ENCODE assay signal across 17 cellular contexts in the genomic region with DNA sequence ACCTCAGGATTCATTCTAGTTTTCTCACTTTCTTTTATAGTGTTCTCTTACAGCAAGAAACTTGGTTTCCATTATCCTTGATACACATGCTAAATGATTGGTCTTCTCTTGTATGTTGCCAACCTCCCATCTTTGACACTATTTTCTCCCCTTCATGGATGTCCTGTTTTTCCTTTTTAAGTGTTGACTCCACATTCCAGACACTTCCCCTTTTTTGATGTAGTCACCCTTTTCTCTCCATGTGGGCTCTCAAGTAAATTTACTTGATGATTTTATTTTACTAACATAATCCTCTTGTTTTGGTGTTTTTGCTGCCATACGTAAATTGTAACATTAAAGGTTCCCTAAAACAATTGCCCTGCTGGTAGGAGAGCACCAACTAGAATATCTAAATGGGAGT.
DNase-seq lines count a peak whose midpoint lies in the region; ATAC-seq, FAIRE-seq and TF ChIP-seq lines count a peak whose summit lies in the region.
"Had no signal": no experiment of that assay in that cellular context is flagged by ENCODE, and none has a peak within 500 bp of the region (broad histone marks: within the 10 kb centered on the region; RNA-seq: fewer than 3 reads in every experiment).

No MANE protein-coding gene starts in this region.

- no peaks in the 10 kb centered on the region for H3K36me3 ChIP-seq in astrocyte (ENCODE audit: insufficient read depth, low read length)

- H3K4me1 ChIP-seq in astrocyte (ENCODE audit: insufficient read depth, low read length), result peaks cover 5% of the 10 kb centered on the region
- H3K4me1 ChIP-seq: Caco-2 had no signal

- H3K9me3 ChIP-seq in astrocyte (ENCODE audit: insufficient read depth, low read depth, low read length), result no peaks in the 10 kb centered on the region
- H3K9me3 ChIP-seq: Caco-2 had no signal

- DNase-seq in CD1c-positive myeloid dendritic cell (ENCODE audit: extremely low spot score) (peak; percentile 14), GM12891 (ENCODE audit: insufficient read length, low spot score) (no peak), NB4 (ENCODE audit: low read depth) (peak; percentile 38), astrocyte (ENCODE audit: low read depth) (no peak), germinal center (ENCODE audit: low spot score) (no peak), medulla oblongata (ENCODE audit: extremely low spot score) (no peak)
- DNase-seq in activated naive CD4-positive, alpha-beta T cell treated with anti-CD3 and anti-CD28 coated beads, Interleukin-2, amount 50 U/mL, for 72 hours (ENCODE audit: low spot score in 2 of 2), result no peak
- no peak for DNase-seq in stimulated activated CD4-positive, alpha-beta T cell treated with anti-CD3 and anti-CD28 coated beads, Interleukin-12 subunit alpha, Interleukin-12 subunit beta, amount 100 ng/mL, for 4 hours
- DNase-seq: Caco-2; CD8-positive, alpha-beta memory T cell; DMS53; GF-D8; GM23248 had no signal

- no peak for ATAC-seq in activated naive CD4-positive, alpha-beta T cell treated with anti-CD3 and anti-CD28 coated beads, Interleukin-2, amount 50 U/mL, for 72 hours
- ATAC-seq: A549, HCT116 had no signal

- no peak overlapping the region for H3K27ac ChIP-seq in astrocyte (ENCODE audit: low read depth, low read length)
- H3K27ac ChIP-seq: A549, GM23248, HL-60 had no signal

- H3K36me3 Mint-ChIP-seq in astrocyte (ENCODE audit: low read depth, unreplicated experiment), result peaks cover 30% of the 10 kb centered on the region
- peaks cover 0 to 30% of the 10 kb centered on the region in 2 donors for H3K36me3 Mint-ChIP-seq in activated naive CD4-positive, alpha-beta T cell treated with anti-CD3 and anti-CD28 coated beads, Interleukin-2, amount 50 U/mL, for 72 hours

- H3K27me3 ChIP-seq in astrocyte (ENCODE audit: insufficient read depth, low read length), result no peaks in the 10 kb centered on the region

- no peak overlapping the region for H2AFZ ChIP-seq in astrocyte (ENCODE audit: low read depth, low read length)
- H2AFZ ChIP-seq: GM23248 had no signal

- H3K79me2 ChIP-seq in astrocyte (ENCODE audit: insufficient read depth, low read length), result peaks cover 77% of the 10 kb centered on the region

- TF ChIP-seq CTCF in NB4 (IDR thresholded peaks at IDR 0.05; ENCODE audit: low read depth, low read length), result no peak
- no peak for TF ChIP-seq CTCF in astrocyte (IDR thresholded peaks at IDR 0.05; ENCODE audit: insufficient read depth, low read depth, low read length)

- H3K27me3 Mint-ChIP-seq in astrocyte (ENCODE audit: low read depth, unreplicated experiment), result no peaks in the 10 kb centered on the region
- H3K27me3 Mint-ChIP-seq: CD8-positive, alpha-beta memory T cell had no signal

- H3K9ac ChIP-seq in astrocyte (ENCODE audit: low read length), result no peak overlapping the region
- H3K9ac ChIP-seq: GM23248 had no signal

- TF ChIP-seq POLR2A in GM12891 (IDR thresholded peaks at IDR 0.05; ENCODE audit: low read depth, low read length), result no peak
- TF ChIP-seq POLR2A in NB4 (IDR thresholded peaks at IDR 0.05; ENCODE audit: extremely low read depth, insufficient read length), result no peak

- H3K4me3 Mint-ChIP-seq in astrocyte (ENCODE audit: unreplicated experiment), result peak overlapping the region; percentile 43
- H3K4me3 Mint-ChIP-seq: CD14-positive monocyte; CD8-positive, alpha-beta memory T cell had no signal

- H3K4me3 ChIP-seq in NB4 (ENCODE audit: low read depth, low read length), result no peak overlapping the region
- H3K4me3 ChIP-seq in astrocyte (ENCODE audit: insufficient read depth, low read depth, low read length), result no peak overlapping the region
- H3K4me3 ChIP-seq: A549, GM23248 had no signal

- peaks cover 10% of the 10 kb centered on the region for H3K9me3 Mint-ChIP-seq in astrocyte (ENCODE audit: unreplicated experiment)
- H3K9me3 Mint-ChIP-seq in activated naive CD4-positive, alpha-beta T cell treated with anti-CD3 and anti-CD28 coated beads, Interleukin-2, amount 50 U/mL, for 72 hours, result peaks cover 4 to 10% of the 10 kb centered on the region in 2 donors
- H3K9me3 Mint-ChIP-seq: CD8-positive, alpha-beta memory T cell had no signal

- no peak overlapping the region for H3K4me2 ChIP-seq in astrocyte (ENCODE audit: low read length)
- H3K4me2 ChIP-seq: A549 had no signal

- peaks cover 94% of the 10 kb centered on the region for H4K20me1 ChIP-seq in astrocyte (ENCODE audit: insufficient read depth, low read length)

- no peak overlapping the region for H3K27ac Mint-ChIP-seq in astrocyte (ENCODE audit: unreplicated experiment)
- H3K27ac Mint-ChIP-seq in activated naive CD4-positive, alpha-beta T cell treated with anti-CD3 and anti-CD28 coated beads, Interleukin-2, amount 50 U/mL, for 72 hours, result no peak overlapping the region

- FAIRE-seq in GM12891 (lab: Jason Lieb, UNC) (no peak), astrocyte (lab: Jason Lieb, UNC) (no peak)
- FAIRE-seq: A549 had no signal

- H3K4me1 Mint-ChIP-seq in astrocyte (ENCODE audit: low read depth, unreplicated experiment), result peaks cover 26% of the 10 kb centered on the region

TF ChIP-seq in GM12891, 5 proteins besides CTCF, POLR2A, EP300 and RAD21:
- TF ChIP-seq SPI1 (IDR thresholded peaks at IDR 0.05; ENCODE audit: low read depth, low read length) (peak; percentile 52), PAX5 (IDR thresholded peaks at IDR 0.05; ENCODE audit: insufficient read depth, low read length, severe bottlenecking) (no peak)
TF ChIP-seq in GM12891: peak in this region for 1.

Comparison
In these comparisons a context has a peak if more than half of its experiments do, and no peak if none do; other contexts are left out.
1. DNase-seq: peak in CD1c-positive myeloid dendritic cell (single experiment) and NB4 (single experiment); none in GM12891 (single experiment), astrocyte (single experiment), activated naive CD4-positive, alpha-beta T cell treated with anti-CD3 and anti-CD28 coated beads, Interleukin-2, amount 50 U/mL, for 72 hours (0 of 2), germinal center (single experiment), medulla oblongata (single experiment) and stimulated activated CD4-positive, alpha-beta T cell treated with anti-CD3 and anti-CD28 coated beads, Interleukin-12 subunit alpha, Interleukin-12 subunit beta, amount 100 ng/mL, for 4 hours (single experiment).